In the genomic region with DNA sequence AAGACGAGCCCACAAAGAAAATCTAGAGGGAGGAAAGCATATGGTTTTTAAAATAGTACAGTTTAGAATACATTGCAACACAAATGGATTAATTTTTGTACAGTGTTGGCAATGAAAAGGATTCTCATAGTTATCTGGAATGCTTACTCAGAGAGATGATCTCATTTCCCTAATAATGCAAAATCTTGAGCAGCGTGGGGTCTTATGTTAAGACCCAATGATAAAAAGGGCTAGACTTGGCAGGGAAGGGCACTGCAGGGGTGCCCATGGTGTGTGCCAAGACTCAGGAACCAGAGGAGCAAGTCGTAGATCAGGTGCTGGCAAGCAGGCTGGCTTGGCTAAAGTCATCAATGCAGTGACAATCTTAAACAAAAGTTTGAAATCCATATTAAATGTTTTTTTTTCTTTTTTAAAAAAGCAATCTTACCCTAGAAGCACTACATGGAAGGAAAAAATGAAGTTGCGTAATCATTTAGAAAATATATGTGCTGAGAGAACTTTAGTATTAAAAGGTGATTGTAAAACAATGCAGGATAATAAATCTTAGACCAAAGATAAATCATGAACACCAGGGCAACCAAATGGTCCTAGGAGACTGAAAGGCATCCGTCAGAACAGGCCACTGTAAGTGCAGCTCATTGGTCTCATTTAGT, we compare ENCODE assay signal across 18 cellular contexts.
DNase-seq lines count a peak whose midpoint lies in the region; ATAC-seq and TF ChIP-seq lines count a peak whose summit lies in the region.
"Had no signal": no experiment of that assay in that cellular context is flagged by ENCODE, and none has a peak within 500 bp of the region (broad histone marks: within the 10 kb centered on the region; RNA-seq: fewer than 3 reads in every experiment).

No MANE protein-coding gene starts in this region.

- H4K20me1 ChIP-seq in BLaER1: no peaks in the 10 kb centered on the region

- H3K4me1 ChIP-seq in BLaER1 (peaks cover 14% of the 10 kb centered on the region), left lung (no peaks in the 10 kb centered on the region)
- H3K4me1 ChIP-seq: BE2C, upper lobe of left lung had no signal

- DNase-seq in NCI-H226: peak; percentile 88
- DNase-seq in chondrocyte (ENCODE audit: low spot score): no peak
- no peak for DNase-seq in left lung
- no peak for DNase-seq in T-helper 9 cell
- no peak for DNase-seq in central memory CD4-positive, alpha-beta T cell
- DNase-seq in NCI-H524 (lab: John Stamatoyannopoulos, UW): no peak
- DNase-seq: activated B cell treated with CpG ODN at 0.5 μM for 24 hours; BE2C; cortex of kidney; DND-41; MM.1S; NCI-H2107; stimulated activated CD4-positive, alpha-beta T cell treated with anti-CD3 and anti-CD28 coated beads, Interleukin-2, amount 100 ng/mL, for 24 hours; upper lobe of left lung had no signal

- H3K4me3 ChIP-seq in BLaER1 (no peak overlapping the region), left lung (no peak overlapping the region)
- H3K4me3 ChIP-seq: upper lobe of left lung had no signal

- peaks cover 3% of the 10 kb centered on the region; the same call in 1 of the 2 replicates for H3K36me3 ChIP-seq in BLaER1
- no peaks in the 10 kb centered on the region for H3K36me3 ChIP-seq in left lung
- H3K36me3 ChIP-seq: BE2C, upper lobe of left lung had no signal

- H3K4me3 Mint-ChIP-seq in chondrocyte (ENCODE audit: unreplicated experiment): no peak overlapping the region
- H3K4me3 Mint-ChIP-seq: activated B cell treated with CpG ODN at 0.5 μM for 24 hours; activated naive CD4-positive, alpha-beta T cell treated with anti-CD3 and anti-CD28 coated beads, Interleukin-2, amount 50 U/mL, for 24 hours had no signal

- no peaks in the 10 kb centered on the region for H3K36me3 Mint-ChIP-seq in chondrocyte (ENCODE audit: low read depth)
- H3K36me3 Mint-ChIP-seq: activated naive CD4-positive, alpha-beta T cell treated with anti-CD3 and anti-CD28 coated beads, Interleukin-2, amount 50 U/mL, for 24 hours had no signal

- H3K4me2 ChIP-seq in BLaER1: peak overlapping the region; percentile 38

- no peak overlapping the region for H3K9ac ChIP-seq in BLaER1

- H3K4me1 Mint-ChIP-seq in chondrocyte (ENCODE audit: low read depth): peaks cover 39% of the 10 kb centered on the region
- H3K4me1 Mint-ChIP-seq: activated B cell treated with CpG ODN at 0.5 μM for 24 hours; activated naive CD4-positive, alpha-beta T cell treated with anti-CD3 and anti-CD28 coated beads, Interleukin-2, amount 50 U/mL, for 24 hours had no signal

- H3K27ac Mint-ChIP-seq in chondrocyte (ENCODE audit: unreplicated experiment): peak overlapping the region; percentile 71
- H3K27ac Mint-ChIP-seq: activated B cell treated with CpG ODN at 0.5 μM for 24 hours; activated naive CD4-positive, alpha-beta T cell treated with anti-CD3 and anti-CD28 coated beads, Interleukin-2, amount 50 U/mL, for 24 hours had no signal

- H3K9me3 ChIP-seq in BLaER1 (no peaks in the 10 kb centered on the region), left lung (no peaks in the 10 kb centered on the region)
- H3K9me3 ChIP-seq: BE2C, upper lobe of left lung had no signal

- no peaks in the 10 kb centered on the region for H3K9me3 Mint-ChIP-seq in chondrocyte (ENCODE audit: low read depth)
- H3K9me3 Mint-ChIP-seq: activated B cell treated with CpG ODN at 0.5 μM for 24 hours; activated naive CD4-positive, alpha-beta T cell treated with anti-CD3 and anti-CD28 coated beads, Interleukin-2, amount 50 U/mL, for 24 hours had no signal

- H3K27me3 Mint-ChIP-seq in chondrocyte (ENCODE audit: low read depth): no peaks in the 10 kb centered on the region
- H3K27me3 Mint-ChIP-seq: activated B cell treated with CpG ODN at 0.5 μM for 24 hours; activated naive CD4-positive, alpha-beta T cell treated with anti-CD3 and anti-CD28 coated beads, Interleukin-2, amount 50 U/mL, for 24 hours had no signal

- H3K27me3 ChIP-seq in BLaER1: no peaks in the 10 kb centered on the region
- H3K27me3 ChIP-seq in left lung: no peaks in the 10 kb centered on the region
- H3K27me3 ChIP-seq: upper lobe of left lung had no signal

- ATAC-seq in left lung: peak; percentile 26
- no peak for ATAC-seq in GM21526 (IDR thresholded peaks at IDR 0.05; ENCODE audit: low FRiP score, unreplicated experiment)

- H3K27ac ChIP-seq in BLaER1: no peak overlapping the region
- no peak overlapping the region for H3K27ac ChIP-seq in left lung
- H3K27ac ChIP-seq: HL-60, upper lobe of left lung had no signal

- no peak for TF ChIP-seq CTCF in chondrocyte (IDR thresholded peaks at IDR 0.05)
- no peak for TF ChIP-seq CTCF in left lung (IDR thresholded peaks at IDR 0.05)

- intact Hi-C loops in left lung (cut with DNase I): no loop called here
